In the genomic region with DNA sequence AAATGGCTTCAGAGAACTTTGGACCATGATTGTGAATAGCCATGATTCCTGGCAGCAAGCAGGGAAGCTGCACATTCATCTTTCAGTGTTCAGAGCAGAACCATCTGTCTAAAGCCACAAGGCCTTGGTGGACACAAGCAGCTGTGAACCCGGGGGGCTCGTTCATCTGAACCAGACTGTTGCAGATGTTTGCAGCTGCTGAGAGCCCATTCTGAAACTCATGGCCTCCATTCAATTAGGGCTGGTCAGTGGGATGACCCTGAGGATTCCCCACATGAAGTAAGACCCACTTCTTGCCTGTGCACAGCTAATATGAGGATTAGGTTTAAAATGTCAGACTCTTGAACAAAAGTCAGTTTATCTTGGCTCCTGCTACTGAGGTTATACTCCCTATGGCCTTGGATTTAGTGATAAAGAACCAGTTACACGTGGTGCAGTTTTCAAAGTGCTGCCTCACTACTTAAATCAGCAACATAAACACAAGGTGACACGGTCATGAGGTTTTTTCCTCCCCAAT, we compare ENCODE assay signal across 14 cellular contexts.
A peak's percentile ranks its signal among the peaks of the same experiment; 100 is the strongest.
DNase-seq lines count a peak whose midpoint lies in the region; ATAC-seq and TF ChIP-seq lines count a peak whose summit lies in the region.
"Had no signal": no experiment of that assay in that cellular context is flagged by ENCODE, and none has a peak within 500 bp of the region (broad histone marks: within the 10 kb centered on the region; RNA-seq: fewer than 3 reads in every experiment).

No MANE protein-coding gene starts in this region.

- dilution Hi-C loops in mammary epithelial cell (cut with HindIII; ENCODE audit: low sequenced_read_pairs), result no loop called here

- H3K4me3 ChIP-seq in mammary epithelial cell (replicated peaks in 1 of 3; ENCODE audit: insufficient read depth in 1 of 3, low read depth in 2 of 3, low read length in 3 of 3) (peak overlapping the region in 2 of 3 experiments; percentile 41 to 60), upper lobe of right lung (no peak overlapping the region)
- H3K4me3 ChIP-seq: cardiac muscle cell had no signal

- no peaks in the 10 kb centered on the region for H3K36me3 Mint-ChIP-seq in osteocyte (ENCODE audit: unreplicated experiment)
- H3K36me3 Mint-ChIP-seq in stimulated activated naive B cell treated with anti-CD40 and anti-IgM and Interleukin-4, amounts not matched to agents 10 μg/mL and 1 μg/mL and 100 μg/mL, for 72 hours, result peaks cover 2 to 7% of the 10 kb centered on the region in 2 donors

- peaks cover 5% of the 10 kb centered on the region for H3K27me3 Mint-ChIP-seq in osteocyte (ENCODE audit: unreplicated experiment)
- no peaks in the 10 kb centered on the region for H3K27me3 Mint-ChIP-seq in stimulated activated naive B cell treated with anti-CD40 and anti-IgM and Interleukin-4, amounts not matched to agents 10 μg/mL and 1 μg/mL and 100 μg/mL, for 72 hours

- peak; percentile 30 to 92 for ATAC-seq in left cardiac atrium
- peak; percentile 46 for ATAC-seq in upper lobe of right lung
- ATAC-seq in stimulated activated naive B cell treated with anti-CD40 and anti-IgM and Interleukin-4, amounts not matched to agents 10 μg/mL and 1 μg/mL and 100 μg/mL, for 72 hours (replicated peaks), result no peak

- H3K27ac Mint-ChIP-seq in osteocyte (ENCODE audit: unreplicated experiment), result peak overlapping the region; percentile 69
- no peak overlapping the region for H3K27ac Mint-ChIP-seq in stimulated activated naive B cell treated with anti-CD40 and anti-IgM and Interleukin-4, amounts not matched to agents 10 μg/mL and 1 μg/mL and 100 μg/mL, for 72 hours
- H3K27ac Mint-ChIP-seq: activated T-helper 1 cell treated with anti-CD3 and anti-CD28 coated beads, Interleukin-12 subunit alpha, Interleukin-12 subunit beta, Interleukin-2, Interleukin-4 antibody, amounts not matched to agents 30 ng/mL and 10 ng/mL and 1 ng/mL, durations not matched to agents 14 hours and 24 hours and 36 hours had no signal

- H3K9ac ChIP-seq in mammary epithelial cell (ENCODE audit: insufficient read depth, low read length), result no peak overlapping the region

- H3K4me1 ChIP-seq in mammary epithelial cell (ENCODE audit: insufficient read depth, low read length), result peaks cover 20% of the 10 kb centered on the region
- H3K4me1 ChIP-seq in upper lobe of right lung, result peaks cover 13% of the 10 kb centered on the region

- in situ Hi-C loops in mammary epithelial cell (cut with MboI; ENCODE audit: low sequenced_read_pairs in 2 of 2), result no loop called here

- H3K27ac ChIP-seq in mammary epithelial cell (ENCODE audit: insufficient read depth, low read depth, low read length) (peak overlapping the region; percentile 48), upper lobe of right lung (peak overlapping the region; percentile 17)
- H3K27ac ChIP-seq: cardiac muscle cell had no signal

- intact Hi-C loops in mammary epithelial cell (cut with micrococcal nuclease), result loop anchor here (5.0 kb wide), 2 partner anchors 82 to 113 kb away; a partner anchor contains a TSS
- intact Hi-C loops in left cardiac atrium (cut with DNase I), result no loop called here
- intact Hi-C loops in upper lobe of right lung (cut with DNase I), result loop anchor here (10.0 kb wide), 1 partner anchor 61 kb away; no protein-coding TSS in a partner anchor

- peaks cover 23% of the 10 kb centered on the region for H3K4me1 Mint-ChIP-seq in osteocyte (ENCODE audit: unreplicated experiment)
- peaks cover 16 to 29% of the 10 kb centered on the region in 2 donors for H3K4me1 Mint-ChIP-seq in stimulated activated naive B cell treated with anti-CD40 and anti-IgM and Interleukin-4, amounts not matched to agents 10 μg/mL and 1 μg/mL and 100 μg/mL, for 72 hours

- 69% methylated on average over 4 of the region's 4 CpGs for WGBS in mammary epithelial cell (ENCODE audit: low coverage, missing lambda C conversion rate)

- H3K9me3 ChIP-seq in mammary epithelial cell (replicated peaks; ENCODE audit: insufficient read depth, low read length), result no peaks in the 10 kb centered on the region
- H3K9me3 ChIP-seq in upper lobe of right lung, result no peaks in the 10 kb centered on the region

- no peaks in the 10 kb centered on the region for H4K20me1 ChIP-seq in mammary epithelial cell (ENCODE audit: insufficient read depth, low read length)

- DNase-seq in mammary epithelial cell, result no peak
- DNase-seq in left cardiac atrium, result no peak
- DNase-seq in osteocyte (ENCODE audit: extremely low spot score, unreplicated experiment), result no peak
- DNase-seq in upper lobe of right lung, result no peak
- DNase-seq in stimulated activated naive B cell treated with anti-CD40 and anti-IgM and Interleukin-4, amounts not matched to agents 10 μg/mL and 1 μg/mL and 100 μg/mL, for 72 hours, result no peak
- DNase-seq in NCI-H2107 (lab: John Stamatoyannopoulos, UW), result no peak
- no peak for DNase-seq in GM03348 (ENCODE audit: low spot score)
- no peak for DNase-seq in NOMO-1 treated with dmso at 0.1 percent for 144 hours (lab: John Stamatoyannopoulos, UW; ENCODE audit: unreplicated experiment)
- DNase-seq: activated CD4-positive, alpha-beta T cell treated with anti-CD3 and anti-CD28 coated beads for 48 hours; NCI-H2081 treated with DMSO at 0.1 percent for 48 hours; posterior cingulate gyrus; T-helper 1 cell had no signal

- BruUV-seq in mammary epithelial cell (replicated peaks; lab: Mats Ljungman, UMichigan), result no TSS peak

- H3K27me3 ChIP-seq in mammary epithelial cell (ENCODE audit: insufficient read depth, low read length) (no peaks in the 10 kb centered on the region), upper lobe of right lung (no peaks in the 10 kb centered on the region)
- H3K27me3 ChIP-seq: cardiac muscle cell had no signal

- CTCF ChIA-PET in mammary epithelial cell (lab: Charles Lee; ENCODE audit: low non-redundant PET), result no interaction called here

- H2AFZ ChIP-seq in mammary epithelial cell (ENCODE audit: low read depth, low read length), result peak overlapping the region; percentile 41

- peaks cover 66% of the 10 kb centered on the region for H3K79me2 ChIP-seq in mammary epithelial cell (ENCODE audit: insufficient read depth, low read length)

- H3K4me3 Mint-ChIP-seq in osteocyte (ENCODE audit: unreplicated experiment), result no peak overlapping the region
- no peak overlapping the region for H3K4me3 Mint-ChIP-seq in stimulated activated naive B cell treated with anti-CD40 and anti-IgM and Interleukin-4, amounts not matched to agents 10 μg/mL and 1 μg/mL and 100 μg/mL, for 72 hours
- H3K4me3 Mint-ChIP-seq: activated T-helper 1 cell treated with anti-CD3 and anti-CD28 coated beads, Interleukin-12 subunit alpha, Interleukin-12 subunit beta, Interleukin-2, Interleukin-4 antibody, amounts not matched to agents 30 ng/mL and 10 ng/mL and 1 ng/mL, durations not matched to agents 14 hours and 24 hours and 36 hours had no signal

- peaks cover 9% of the 10 kb centered on the region for H3K9me3 Mint-ChIP-seq in osteocyte (ENCODE audit: unreplicated experiment)
- peaks cover 0 to 1% of the 10 kb centered on the region in 2 donors for H3K9me3 Mint-ChIP-seq in stimulated activated naive B cell treated with anti-CD40 and anti-IgM and Interleukin-4, amounts not matched to agents 10 μg/mL and 1 μg/mL and 100 μg/mL, for 72 hours
- H3K9me3 Mint-ChIP-seq: activated T-helper 1 cell treated with anti-CD3 and anti-CD28 coated beads, Interleukin-12 subunit alpha, Interleukin-12 subunit beta, Interleukin-2, Interleukin-4 antibody, amounts not matched to agents 30 ng/mL and 10 ng/mL and 1 ng/mL, durations not matched to agents 14 hours and 24 hours and 36 hours had no signal

- H3K36me3 ChIP-seq in mammary epithelial cell (ENCODE audit: insufficient read depth, low read length), result no peaks in the 10 kb centered on the region
- no peaks in the 10 kb centered on the region for H3K36me3 ChIP-seq in upper lobe of right lung
- H3K36me3 ChIP-seq: cardiac muscle cell had no signal

- H3K4me2 ChIP-seq in mammary epithelial cell (ENCODE audit: insufficient read depth, low read depth, low read length), result peak overlapping the region; percentile 83

- TF ChIP-seq CTCF in mammary epithelial cell (conservative IDR thresholded peaks at IDR 0.05 in 1 of 2, IDR thresholded peaks at IDR 0.05 in 1 of 2; ENCODE audit: extremely low read depth in 1 of 2, insufficient read depth in 1 of 2, low read depth in 1 of 2, low read length in 2 of 2) (no peak), osteocyte (IDR thresholded peaks at IDR 0.05) (no peak), upper lobe of right lung (IDR thresholded peaks at IDR 0.05) (no peak)

Comparison
In these comparisons a context has a peak if more than half of its experiments do, and no peak if none do; other contexts are left out.
1. ATAC-seq: peak in left cardiac atrium (2 of 2) and upper lobe of right lung (single experiment); none in stimulated activated naive B cell treated with anti-CD40 and anti-IgM and Interleukin-4, amounts not matched to agents 10 μg/mL and 1 μg/mL and 100 μg/mL, for 72 hours (0 of 2).
2. intact Hi-C loops: an anchor here in mammary epithelial cell (5.0 kb wide) and upper lobe of right lung (10.0 kb wide); none called in left cardiac atrium.